Comparison of ENCODE assay signal across 24 cellular contexts in genomic region chr3:189754356-189754755, GRCh38.
"Had no signal": no experiment of that assay in that cellular context is flagged by ENCODE, and none has a peak within 500 bp of the region (broad histone marks: within the 10 kb centered on the region; RNA-seq: fewer than 3 reads in every experiment).

No MANE protein-coding gene starts in this region.

- H3K4me1 ChIP-seq: colonic mucosa, esophagus muscularis mucosa, foreskin keratinocyte, gastroesophageal sphincter, heart left ventricle, left lung, lower lobe of right lung had no signal

- H3K27ac Mint-ChIP-seq: dendritic cell treated with granulocyte-macrophage colony-stimulating factor and Interleukin-4, amounts not matched to agents 40 ng/mL and 50 ng/mL, for 4 days; effector memory CD8-positive, alpha-beta T cell; endodermal cell; immature natural killer cell; naive thymus-derived CD4-positive, alpha-beta T cell; natural killer cell had no signal

- H3K9me3 ChIP-seq: colonic mucosa, gastroesophageal sphincter, lower lobe of right lung had no signal

- H3K27me3 Mint-ChIP-seq: dendritic cell treated with granulocyte-macrophage colony-stimulating factor and Interleukin-4, amounts not matched to agents 40 ng/mL and 50 ng/mL, for 4 days; effector memory CD8-positive, alpha-beta T cell; naive thymus-derived CD4-positive, alpha-beta T cell had no signal

- DNase-seq: colonic mucosa; cortex of kidney; effector CD8-positive, alpha-beta T cell; effector memory CD8-positive, alpha-beta T cell; endodermal cell; foreskin keratinocyte; heart left ventricle; hypothalamus; immature natural killer cell; islet precursor cell; kidney; kidney glomerular epithelial cell; left cardiac atrium; left lung; left ventricle myocardium superior; lower lobe of right lung; mesenchymal stem cell; midbrain; naive thymus-derived CD4-positive, alpha-beta T cell; natural killer cell had no signal

- H3K4me3 ChIP-seq: colonic mucosa, esophagus muscularis mucosa, gastroesophageal sphincter, heart left ventricle, hepatocyte, left lung, lower lobe of right lung had no signal

- H2AFZ ChIP-seq: hepatocyte had no signal

- H3K36me3 Mint-ChIP-seq: immature natural killer cell; naive thymus-derived CD4-positive, alpha-beta T cell; natural killer cell had no signal

- H3K4me2 ChIP-seq: hepatocyte had no signal

- H3K36me3 ChIP-seq: colonic mucosa, esophagus muscularis mucosa, gastroesophageal sphincter, heart left ventricle, left lung, lower lobe of right lung had no signal

- H3K9me3 Mint-ChIP-seq: dendritic cell treated with granulocyte-macrophage colony-stimulating factor and Interleukin-4, amounts not matched to agents 40 ng/mL and 50 ng/mL, for 4 days; effector memory CD8-positive, alpha-beta T cell had no signal

- H3K4me1 Mint-ChIP-seq: endodermal cell; immature natural killer cell; naive thymus-derived CD4-positive, alpha-beta T cell; natural killer cell had no signal

- H3K79me2 ChIP-seq: hepatocyte had no signal

- H3K27me3 ChIP-seq: colonic mucosa, esophagus muscularis mucosa, foreskin keratinocyte, gastroesophageal sphincter, heart left ventricle, hepatocyte, left lung had no signal

- H3K4me3 Mint-ChIP-seq: dendritic cell treated with granulocyte-macrophage colony-stimulating factor and Interleukin-4, amounts not matched to agents 40 ng/mL and 50 ng/mL, for 4 days; effector memory CD8-positive, alpha-beta T cell; endodermal cell; immature natural killer cell; naive thymus-derived CD4-positive, alpha-beta T cell; natural killer cell had no signal

- H3K27ac ChIP-seq: colonic mucosa, esophagus muscularis mucosa, foreskin keratinocyte, gastroesophageal sphincter, heart left ventricle, hepatocyte, left lung, lower lobe of right lung had no signal
